Comparison of ENCODE assay signal across 2 cellular contexts in the genomic region with DNA sequence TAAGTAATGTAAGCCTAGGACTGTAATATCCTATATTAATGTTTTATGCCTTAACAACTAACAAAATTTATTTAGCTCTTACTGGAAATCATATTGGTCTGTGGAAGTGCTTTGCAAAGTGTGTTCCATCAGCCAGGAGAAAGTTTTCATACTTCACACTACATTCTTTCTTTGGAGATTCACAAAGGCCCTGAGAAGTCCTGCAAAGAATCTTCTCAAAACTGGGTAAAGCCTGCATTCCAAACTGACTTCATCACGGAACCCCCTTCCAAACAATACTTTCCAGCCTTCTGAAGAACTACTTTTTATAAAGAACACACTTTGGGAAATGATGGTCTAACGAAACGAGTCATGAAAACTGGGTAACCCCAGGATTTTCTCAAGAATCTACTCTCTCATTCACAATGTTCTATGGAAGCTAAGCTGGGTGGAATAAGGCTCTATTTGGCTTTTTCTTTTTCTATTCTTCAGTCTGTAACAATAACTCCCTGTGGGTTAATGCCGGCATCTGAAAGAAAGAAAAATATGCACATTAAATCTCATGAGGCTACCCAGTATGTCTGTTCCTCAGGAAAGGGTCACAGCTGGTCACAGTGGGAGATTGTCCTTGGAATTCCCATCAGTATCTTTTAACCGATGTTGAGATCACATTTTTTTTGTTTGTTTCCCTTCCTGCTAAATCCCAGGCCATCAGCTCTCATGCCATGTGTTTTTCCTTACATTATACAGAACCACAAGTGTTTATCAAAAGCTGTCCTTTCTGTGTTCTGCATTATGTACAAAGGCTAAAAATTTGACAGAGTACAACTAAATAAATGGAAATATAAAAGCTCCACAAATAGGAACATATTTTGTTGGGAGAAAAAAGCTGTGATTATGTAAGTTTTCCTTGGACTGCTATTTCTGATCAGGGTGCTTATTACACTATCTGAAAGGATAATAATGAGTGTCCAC.
TF ChIP-seq lines count a peak whose summit lies in the region.

No MANE protein-coding gene starts in this region.

TF ChIP-seq in liver, 16 proteins besides CTCF, POLR2A, EP300 and RAD21:
- peak; percentile 28 for TF ChIP-seq NR2F2 (IDR thresholded peaks at IDR 0.05)
- TF ChIP-seq, protein P1, sequence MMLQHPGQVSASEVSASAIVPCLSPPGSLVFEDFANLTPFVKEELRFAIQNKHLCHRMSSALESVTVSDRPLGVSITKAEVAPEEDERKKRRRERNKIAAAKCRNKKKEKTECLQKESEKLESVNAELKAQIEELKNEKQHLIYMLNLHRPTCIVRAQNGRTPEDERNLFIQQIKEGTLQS (IDR thresholded peaks at IDR 0.05), result no peak

TF ChIP-seq in HepG2, 621 proteins besides CTCF, POLR2A, EP300 and RAD21:
- no peak for TF ChIP-seq ZNF883 (CRISPR knock-in tag; IDR thresholded peaks at IDR 0.05; ENCODE audit: not compliant biosample characterization)
- no peak for TF ChIP-seq CBFB (CRISPR knock-in tag; IDR thresholded peaks at IDR 0.05)
- no peak for TF ChIP-seq FOXO4 (CRISPR knock-in tag; conservative IDR thresholded peaks at IDR 0.05)
- no peak for TF ChIP-seq NBN (conservative IDR thresholded peaks at IDR 0.05)
- TF ChIP-seq ZNF367 (CRISPR knock-in tag; IDR thresholded peaks at IDR 0.05; ENCODE audit: borderline replicate concordance), result no peak
- TF ChIP-seq, protein P2, sequence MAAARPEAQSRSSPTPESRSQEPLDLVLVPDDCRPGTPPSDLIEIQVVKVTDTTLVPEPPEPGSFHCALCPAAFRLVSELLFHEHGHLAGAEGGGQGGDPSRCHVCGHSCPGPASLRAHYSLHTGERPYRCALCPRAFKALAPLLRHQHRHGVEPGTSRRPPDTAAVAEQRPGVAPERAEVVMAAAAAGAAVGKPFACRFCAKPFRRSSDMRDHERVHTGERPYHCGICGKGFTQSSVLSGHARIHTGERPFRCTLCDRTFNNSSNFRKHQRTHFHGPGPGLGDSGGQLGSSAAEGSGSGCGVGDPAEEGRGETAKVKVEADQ (CRISPR knock-in tag; IDR thresholded peaks at IDR 0.05; ENCODE audit: borderline replicate concordance), result no peak
- TF ChIP-seq, protein P3, sequence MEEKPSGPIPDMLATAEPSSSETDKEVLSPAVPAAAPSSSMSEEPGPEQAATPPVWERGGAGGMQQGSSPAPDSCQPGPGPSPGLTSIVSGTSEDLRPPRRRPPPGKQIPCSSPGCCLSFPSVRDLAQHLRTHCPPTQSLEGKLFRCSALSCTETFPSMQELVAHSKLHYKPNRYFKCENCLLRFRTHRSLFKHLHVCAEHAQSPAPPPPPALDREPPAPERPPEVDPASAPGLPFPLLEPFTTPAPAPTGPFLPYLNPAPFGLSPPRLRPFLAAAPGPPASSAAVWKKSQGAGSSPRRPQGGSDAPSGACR (CRISPR knock-in tag; IDR thresholded peaks at IDR 0.05), result no peak
- no peak for TF ChIP-seq ZNF468 (CRISPR knock-in tag; IDR thresholded peaks at IDR 0.05)
- TF ChIP-seq ARID4A (CRISPR knock-in tag; IDR thresholded peaks at IDR 0.05; ENCODE audit: borderline replicate concordance), result no peak
- no peak for TF ChIP-seq ZNF335 (CRISPR knock-in tag; IDR thresholded peaks at IDR 0.05)
- no peak for TF ChIP-seq ZNF354B (CRISPR knock-in tag; IDR thresholded peaks at IDR 0.05)
- no peak for TF ChIP-seq KMT2A (CRISPR knock-in tag; IDR thresholded peaks at IDR 0.05)
- TF ChIP-seq, protein P4, sequence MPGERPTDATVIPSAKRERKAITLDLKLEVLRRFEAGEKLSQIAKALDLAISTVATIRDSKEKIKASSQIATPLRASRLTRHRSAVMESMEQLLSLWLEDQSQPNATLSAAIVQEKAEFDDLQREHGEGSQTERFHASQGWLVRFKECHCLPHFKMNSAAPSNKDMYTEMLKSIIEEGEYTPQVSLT (CRISPR knock-in tag; IDR thresholded peaks at IDR 0.05; ENCODE audit: borderline replicate concordance, low read depth), result no peak
- TF ChIP-seq JUN (CRISPR knock-in tag; IDR thresholded peaks at IDR 0.05), result no peak
- no peak for TF ChIP-seq ZFP36 (IDR thresholded peaks at IDR 0.05; ENCODE audit: borderline replicate concordance, low read depth, low read length, partially characterized antibody)
- TF ChIP-seq ZSCAN9 (CRISPR knock-in tag; IDR thresholded peaks at IDR 0.05; ENCODE audit: borderline replicate concordance), result no peak
- TF ChIP-seq ZNF235 (CRISPR knock-in tag; IDR thresholded peaks at IDR 0.05; ENCODE audit: borderline replicate concordance), result no peak
- TF ChIP-seq TP53 (CRISPR knock-in tag; conservative IDR thresholded peaks at IDR 0.05), result no peak
